15 cellular contexts compared by ENCODE assay signal in the genomic region with DNA sequence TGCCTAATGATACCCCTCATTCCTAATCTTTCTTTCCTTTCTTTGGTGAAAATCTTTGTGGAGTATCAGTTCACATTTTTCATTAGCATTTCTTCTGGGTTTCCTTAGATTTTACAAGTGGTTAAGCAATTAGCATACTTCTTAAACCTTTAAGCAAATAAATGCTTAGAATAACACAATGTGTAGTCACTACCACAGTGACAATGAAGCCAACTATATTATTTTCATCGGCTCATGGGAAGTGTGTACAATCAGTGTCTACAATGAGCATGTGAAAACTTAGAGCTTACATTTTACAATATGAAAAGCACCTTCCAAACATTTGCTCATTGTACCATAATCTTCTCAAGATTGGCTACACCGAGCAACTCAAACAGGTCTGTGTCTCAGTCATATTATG.
A peak's percentile ranks its signal among the peaks of the same experiment; 100 is the strongest.
DNase-seq lines count a peak whose midpoint lies in the region; TF ChIP-seq lines count a peak whose summit lies in the region.
"Had no signal": no experiment of that assay in that cellular context is flagged by ENCODE, and none has a peak within 500 bp of the region (broad histone marks: within the 10 kb centered on the region; RNA-seq: fewer than 3 reads in every experiment).

No MANE protein-coding gene starts in this region.

- H3K9me2 ChIP-seq in GM23248 (ENCODE audit: insufficient read depth): no peaks in the 10 kb centered on the region
- H3K9me2 ChIP-seq in OCI-LY7 (ENCODE audit: insufficient read depth, low read length): no peaks in the 10 kb centered on the region

- TF ChIP-seq CTCF in OCI-LY7 (conservative IDR thresholded peaks at IDR 0.05; ENCODE audit: low read length): no peak
- TF ChIP-seq CTCF in astrocyte of the spinal cord (IDR thresholded peaks at IDR 0.05; ENCODE audit: low read depth, low read length): no peak
- TF ChIP-seq CTCF in retinal pigment epithelial cell (conservative IDR thresholded peaks at IDR 0.05; ENCODE audit: low read depth, low read length): no peak
- TF ChIP-seq CTCF in endodermal cell (conservative IDR thresholded peaks at IDR 0.05): no peak

- WGBS in GM23248 (ENCODE audit: low coverage in 1 of 2, low lambda C conversion rate in 2 of 2, missing lambda C conversion rate in 2 of 2), 2 experiments: 75 to 87% methylated on average over 2 of the region's 2 CpGs
- 93% methylated on average over 2 of the region's 2 CpGs for WGBS in endodermal cell (ENCODE audit: insufficient coverage in 1 of 2, insufficient read length in 1 of 2), 2 experiments

- H3K9me3 ChIP-seq in GM23248 (ENCODE audit: low read depth): no peaks in the 10 kb centered on the region
- no peaks in the 10 kb centered on the region for H3K9me3 ChIP-seq in OCI-LY7 (ENCODE audit: low read length)
- H3K9me3 ChIP-seq in endodermal cell (ENCODE audit: control insufficient read depth, low read length): peaks cover 5% of the 10 kb centered on the region

- H3K4me2 ChIP-seq in GM23248 (ENCODE audit: unreplicated experiment): no peak overlapping the region
- H3K4me2 ChIP-seq in OCI-LY7 (ENCODE audit: low read length): no peak overlapping the region

- no peak overlapping the region for H3K4me3 Mint-ChIP-seq in endodermal cell
- H3K4me3 Mint-ChIP-seq: CD14-positive monocyte; CD8-positive, alpha-beta T cell had no signal

- H3K79me2 ChIP-seq in GM23248 (ENCODE audit: insufficient read depth): no peaks in the 10 kb centered on the region
- H3K79me2 ChIP-seq in OCI-LY7 (ENCODE audit: insufficient read depth, low read depth, low read length): no peaks in the 10 kb centered on the region

- POLR2A ChIA-PET in OCI-LY7 (lab: Charles Lee): interaction anchor here (1.0 kb wide), 1 partner anchor 19 kb away, joined by 3 read pairs; no protein-coding TSS in a partner anchor

- H3K4me1 Mint-ChIP-seq in endodermal cell: peaks cover 26% of the 10 kb centered on the region
- H3K4me1 Mint-ChIP-seq: CD14-positive monocyte had no signal

- intact Hi-C loops in OCI-LY7 (cut with micrococcal nuclease; ENCODE audit: unreplicated experiment): no loop called here

- peaks cover 9% of the 10 kb centered on the region; the same call in 1 of the 2 replicates for H3K4me1 ChIP-seq in GM23248 (ENCODE audit: insufficient read depth)
- H3K4me1 ChIP-seq in OCI-LY7 (ENCODE audit: insufficient read depth, low read length, poor library complexity, severe bottlenecking): peaks cover 32% of the 10 kb centered on the region
- H3K4me1 ChIP-seq in endodermal cell (ENCODE audit: control insufficient read depth, insufficient read depth, low read length): no peaks in the 10 kb centered on the region

- H4K20me1 ChIP-seq in GM23248 (ENCODE audit: insufficient read depth): no peaks in the 10 kb centered on the region
- H4K20me1 ChIP-seq in OCI-LY7 (ENCODE audit: insufficient read depth, low read length): no peaks in the 10 kb centered on the region

- no TSS peak for BruUV-seq in OCI-LY7 (replicated peaks; lab: Mats Ljungman, UMichigan)

- in situ Hi-C loops in GM23248 (cut with MboI): no loop called here
- in situ Hi-C loops in astrocyte of the spinal cord (cut with HindIII; ENCODE audit: low sequenced_read_pairs): no loop called here

- no peaks in the 10 kb centered on the region for H3F3A ChIP-seq in GM23248 (ENCODE audit: insufficient read depth)

- H2AFZ ChIP-seq in GM23248 (no peak overlapping the region), OCI-LY7 (ENCODE audit: low read length) (peak overlapping the region; percentile 30; the same call in 1 of the 2 replicates)

- H3K27me3 ChIP-seq in GM23248 (replicated peaks; ENCODE audit: insufficient read depth): peaks cover 21% of the 10 kb centered on the region; the same call in 1 of the 2 replicates
- no peaks in the 10 kb centered on the region for H3K27me3 ChIP-seq in endodermal cell (ENCODE audit: control insufficient read depth, insufficient read depth, low read length, poor library complexity, severe bottlenecking)

- H3K4me3 ChIP-seq in GM23248 (no peak overlapping the region), OCI-LY7 (ENCODE audit: low read depth, low read length, poor library complexity, severe bottlenecking) (no peak overlapping the region), astrocyte of the spinal cord (ENCODE audit: low read depth, low read length) (no peak overlapping the region), retinal pigment epithelial cell (ENCODE audit: low read length) (no peak overlapping the region), endodermal cell (ENCODE audit: low read length) (no peak overlapping the region)
- H3K4me3 ChIP-seq: GM12878 had no signal

- no peaks in the 10 kb centered on the region for H3K27me3 Mint-ChIP-seq in endodermal cell (ENCODE audit: insufficient read depth)

- H3K9me3 Mint-ChIP-seq in endodermal cell: peaks cover 3% of the 10 kb centered on the region
- H3K9me3 Mint-ChIP-seq: CD8-positive, alpha-beta T cell had no signal

- H3K27ac Mint-ChIP-seq in endodermal cell: no peak overlapping the region
- H3K27ac Mint-ChIP-seq: CD14-positive monocyte; CD8-positive, alpha-beta T cell had no signal

- H3K27ac ChIP-seq in GM23248 (no peak overlapping the region), OCI-LY7 (ENCODE audit: low read depth, low read length, poor library complexity, severe bottlenecking) (no peak overlapping the region), endodermal cell (ENCODE audit: low read depth, low read length) (no peak overlapping the region)

- no peaks in the 10 kb centered on the region for H3K36me3 Mint-ChIP-seq in endodermal cell (ENCODE audit: low read depth)
- H3K36me3 Mint-ChIP-seq: CD14-positive monocyte; CD8-positive, alpha-beta T cell had no signal

- H3K9ac ChIP-seq in GM23248: no peak overlapping the region
- no peak overlapping the region for H3K9ac ChIP-seq in endodermal cell (ENCODE audit: extremely low read depth, low read length, poor library complexity, severe bottlenecking)

- CTCF ChIA-PET in OCI-LY7 (lab: Charles Lee; ENCODE audit: unreplicated experiment): no interaction called here

- DNase-seq in GM23248 (peak; percentile 15), OCI-LY7 (ENCODE audit: low spot score) (no peak), astrocyte of the spinal cord (ENCODE audit: low read depth, low spot score) (peak; percentile 62), retinal pigment epithelial cell (ENCODE audit: low read depth) (peak; percentile 39), NCI-H2171 treated with DMSO at 0.1 percent for 48 hours (lab: John Stamatoyannopoulos, UW) (no peak), endodermal cell (no peak), D341Med (ENCODE audit: low spot score) (no peak), NCI-H1694 (lab: John Stamatoyannopoulos, UW) (no peak)
- DNase-seq: CD8-positive, alpha-beta T cell; COR-L47; DMS53; IMR-90; KG1 had no signal

- H3K36me3 ChIP-seq in GM23248 (ENCODE audit: low read depth) (no peaks in the 10 kb centered on the region), OCI-LY7 (ENCODE audit: insufficient read depth, low read length) (no peaks in the 10 kb centered on the region), endodermal cell (ENCODE audit: control insufficient read depth, insufficient read depth, low read length) (no peaks in the 10 kb centered on the region)

Comparison
In these comparisons a context has a peak if more than half of its experiments do, and no peak if none do; other contexts are left out.
1. DNase-seq: peak in GM23248 (single experiment), astrocyte of the spinal cord (single experiment) and retinal pigment epithelial cell (single experiment); none in OCI-LY7 (single experiment), NCI-H2171 treated with DMSO at 0.1 percent for 48 hours (single experiment), endodermal cell (single experiment), D341Med (single experiment) and NCI-H1694 (single experiment).